15 cellular contexts compared by ENCODE assay signal in genomic region chr6:5159162-5159561, GRCh38.
"Had no signal": no experiment of that assay in that cellular context is flagged by ENCODE, and none has a peak within 500 bp of the region (broad histone marks: within the 10 kb centered on the region; RNA-seq: fewer than 3 reads in every experiment).

No MANE protein-coding gene starts in this region.

- H3K27ac ChIP-seq: adrenal gland, lower lobe of right lung, stomach had no signal

- H3K4me3 ChIP-seq: adrenal gland, lower lobe of right lung, smooth muscle cell, stomach had no signal

- DNase-seq: activated CD4-positive, alpha-beta T cell treated with anti-CD3 and anti-CD28 coated beads, Interleukin-2, amount 50 U/mL, for 1 hour; activated CD4-positive, CD25-positive, alpha-beta regulatory T cell treated with anti-CD3 and anti-CD28 coated beads, Interleukin-2, amount 50 U/mL, for 72 hours; activated gamma-delta T cell; adrenal gland; effector CD4-positive, alpha-beta T cell; glutamatergic neuron; lower lobe of right lung; nucleus accumbens; stimulated activated CD4-positive, alpha-beta T cell treated with anti-CD3 and anti-CD28 coated beads, Interleukin-4, amount 100 ng/mL, for 24 hours; stomach had no signal

- H3K36me3 ChIP-seq: adrenal gland, lower lobe of right lung, stomach had no signal

- H3K4me1 ChIP-seq: adrenal gland, lower lobe of right lung, stomach had no signal

- H3K4me2 ChIP-seq: smooth muscle cell had no signal

- ATAC-seq: activated naive CD4-positive, alpha-beta T cell treated with anti-CD3 and anti-CD28 coated beads, Interleukin-2, amount 50 U/mL, for 72 hours; natural killer cell treated with Interleukin-12 subunit alpha and Interleukin-12 subunit beta and Interleukin-15 and Interleukin-18, amount 100 ng/mL, for 72 hours; sciatic nerve; stimulated activated effector memory CD8-positive, alpha-beta T cell treated with anti-CD3 and anti-CD28 coated beads, Interleukin-12 subunit alpha, Interleukin-12 subunit beta, amount 100 ng/mL, for 72 hours had no signal

- H3K27me3 ChIP-seq: adrenal gland, stomach had no signal

- H3K9me3 ChIP-seq: adrenal gland, lower lobe of right lung, stomach had no signal
